In the genomic region with DNA sequence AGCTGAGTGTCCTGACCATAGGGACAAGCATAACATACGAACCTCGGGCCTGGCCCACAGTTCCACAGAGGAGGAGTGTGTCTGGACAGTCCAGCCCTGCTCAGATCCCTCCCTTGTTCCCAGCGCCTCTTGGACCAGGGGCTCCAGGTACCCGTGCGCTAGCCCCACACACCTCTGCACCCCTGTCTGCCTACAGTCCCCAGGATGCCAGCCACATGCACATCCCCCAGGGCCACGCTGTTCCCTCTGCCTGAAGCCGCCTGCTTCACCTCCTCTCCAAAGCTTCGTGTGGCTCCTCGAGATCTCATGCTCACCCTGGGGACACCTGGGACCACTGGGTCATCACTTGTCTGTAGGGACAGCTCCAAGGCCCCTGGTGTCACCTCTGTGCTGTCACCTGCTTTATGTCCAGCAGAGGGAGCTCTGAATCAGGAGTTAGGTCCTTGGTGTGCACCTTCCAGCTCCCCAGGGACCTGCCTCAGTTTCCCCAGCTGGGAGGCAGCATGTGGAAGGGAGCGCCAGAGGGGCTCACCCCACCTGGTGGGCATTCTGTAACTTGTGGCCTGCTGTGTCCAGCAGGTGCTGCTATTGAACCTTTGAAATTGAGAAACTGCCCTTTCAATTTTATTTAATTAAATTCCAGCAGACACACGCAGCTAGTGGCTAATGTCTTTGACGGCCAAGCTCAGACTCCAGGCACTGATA, we compare ENCODE assay signal across 9 cellular contexts. TPM values are rescaled to one million over a fixed set of nuclear protein-coding genes. Genes with fewer than 3 reads are reported as not detected.
DNase-seq lines count a peak whose midpoint lies in the region; ATAC-seq, FAIRE-seq and TF ChIP-seq lines count a peak whose summit lies in the region.
"Had no signal": no experiment of that assay in that cellular context is flagged by ENCODE, and none has a peak within 500 bp of the region (broad histone marks: within the 10 kb centered on the region; RNA-seq: fewer than 3 reads in every experiment).

No MANE protein-coding gene starts in this region.

- H3K27ac Mint-ChIP-seq in WTC11: no peak overlapping the region

- DNase-seq in D721Med (ENCODE audit: insufficient read length, low spot score) (peak; percentile 45), WTC11 (ENCODE audit: low spot score) (peak; percentile 81), choroid plexus epithelial cell (ENCODE audit: low read depth) (peak; percentile 50), midbrain (lab: John Stamatoyannopoulos, UW) (peak; percentile 9), upper lobe of right lung (no peak), kidney glomerular epithelial cell (lab: John Stamatoyannopoulos, UW) (no peak), putamen (ENCODE audit: low spot score) (no peak)

- peaks cover 10% of the 10 kb centered on the region for H3K27me3 ChIP-seq in upper lobe of right lung

- ATAC-seq in WTC11 (peak; percentile 71), upper lobe of right lung (peak; percentile 55)

- no peak overlapping the region for H3K27ac ChIP-seq in upper lobe of right lung
- H3K27ac ChIP-seq: SJSA1 had no signal

- TF ChIP-seq CTCF in D721Med (IDR thresholded peaks at IDR 0.05; ENCODE audit: insufficient read depth, missing control alignments): peak; percentile 52
- peak; percentile 81 for TF ChIP-seq CTCF in WTC11 (IDR thresholded peaks at IDR 0.05)
- TF ChIP-seq CTCF in choroid plexus epithelial cell (conservative IDR thresholded peaks at IDR 0.05; ENCODE audit: low read depth, low read length): peak; percentile 86
- peak; percentile 71 for TF ChIP-seq CTCF in upper lobe of right lung (IDR thresholded peaks at IDR 0.05)

- TF ChIP-seq EP300 in Ishikawa (IDR thresholded peaks at IDR 0.05; ENCODE audit: borderline replicate concordance): no peak

- no peaks in the 10 kb centered on the region for H3K36me3 ChIP-seq in upper lobe of right lung
- H3K36me3 ChIP-seq: SJSA1 had no signal

- intact Hi-C loops in upper lobe of right lung (cut with DNase I): no loop called here

- H3K4me1 ChIP-seq in upper lobe of right lung: no peaks in the 10 kb centered on the region

- H3K4me3 Mint-ChIP-seq in WTC11: no peak overlapping the region

- no peak for FAIRE-seq in D721Med (lab: Jason Lieb, UNC)

- H3K36me3 Mint-ChIP-seq in WTC11: no peaks in the 10 kb centered on the region

- POLR2A ChIA-PET in WTC11 (lab: Charles Lee): interaction anchor here (0.7 to 1.9 kb wide), 2 partner anchors 8 to 30 kb away, joined by 3 to 4 read pairs; no protein-coding TSS in a partner anchor

- peaks cover 4% of the 10 kb centered on the region; the same call in 1 of the 2 replicates for H3K27me3 Mint-ChIP-seq in WTC11 (ENCODE audit: low read depth)

- no peak overlapping the region for H3K4me3 ChIP-seq in choroid plexus epithelial cell (ENCODE audit: low read depth, low read length)
- no peak overlapping the region for H3K4me3 ChIP-seq in upper lobe of right lung
- H3K4me3 ChIP-seq: SJSA1 had no signal

- TF ChIP-seq RAD21 in Ishikawa (IDR thresholded peaks at IDR 0.05; ENCODE audit: low read depth): peak; percentile 88

- H3K4me1 Mint-ChIP-seq in WTC11: no peaks in the 10 kb centered on the region; the same call in 1 of the 2 replicates

- CTCF ChIA-PET in WTC11 (lab: Charles Lee): interaction anchor here (0.5 to 4.8 kb wide), 81 partner anchors 8 to 671 kb away, joined by 3 to 173 read pairs (median 5); a partner anchor contains a TSS

- no peaks in the 10 kb centered on the region for H3K9me3 Mint-ChIP-seq in WTC11

- no peaks in the 10 kb centered on the region for H3K9me3 ChIP-seq in upper lobe of right lung
- H3K9me3 ChIP-seq: SJSA1 had no signal

TF ChIP-seq in Ishikawa, 13 proteins besides CTCF, POLR2A, EP300 and RAD21:
- TF ChIP-seq TAF1 (IDR thresholded peaks at IDR 0.05; ENCODE audit: low read depth): no peak
- TF ChIP-seq, protein P1, sequence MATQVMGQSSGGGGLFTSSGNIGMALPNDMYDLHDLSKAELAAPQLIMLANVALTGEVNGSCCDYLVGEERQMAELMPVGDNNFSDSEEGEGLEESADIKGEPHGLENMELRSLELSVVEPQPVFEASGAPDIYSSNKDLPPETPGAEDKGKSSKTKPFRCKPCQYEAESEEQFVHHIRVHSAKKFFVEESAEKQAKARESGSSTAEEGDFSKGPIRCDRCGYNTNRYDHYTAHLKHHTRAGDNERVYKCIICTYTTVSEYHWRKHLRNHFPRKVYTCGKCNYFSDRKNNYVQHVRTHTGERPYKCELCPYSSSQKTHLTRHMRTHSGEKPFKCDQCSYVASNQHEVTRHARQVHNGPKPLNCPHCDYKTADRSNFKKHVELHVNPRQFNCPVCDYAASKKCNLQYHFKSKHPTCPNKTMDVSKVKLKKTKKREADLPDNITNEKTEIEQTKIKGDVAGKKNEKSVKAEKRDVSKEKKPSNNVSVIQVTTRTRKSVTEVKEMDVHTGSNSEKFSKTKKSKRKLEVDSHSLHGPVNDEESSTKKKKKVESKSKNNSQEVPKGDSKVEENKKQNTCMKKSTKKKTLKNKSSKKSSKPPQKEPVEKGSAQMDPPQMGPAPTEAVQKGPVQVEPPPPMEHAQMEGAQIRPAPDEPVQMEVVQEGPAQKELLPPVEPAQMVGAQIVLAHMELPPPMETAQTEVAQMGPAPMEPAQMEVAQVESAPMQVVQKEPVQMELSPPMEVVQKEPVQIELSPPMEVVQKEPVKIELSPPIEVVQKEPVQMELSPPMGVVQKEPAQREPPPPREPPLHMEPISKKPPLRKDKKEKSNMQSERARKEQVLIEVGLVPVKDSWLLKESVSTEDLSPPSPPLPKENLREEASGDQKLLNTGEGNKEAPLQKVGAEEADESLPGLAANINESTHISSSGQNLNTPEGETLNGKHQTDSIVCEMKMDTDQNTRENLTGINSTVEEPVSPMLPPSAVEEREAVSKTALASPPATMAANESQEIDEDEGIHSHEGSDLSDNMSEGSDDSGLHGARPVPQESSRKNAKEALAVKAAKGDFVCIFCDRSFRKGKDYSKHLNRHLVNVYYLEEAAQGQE (IDR thresholded peaks at IDR 0.05; ENCODE audit: low read depth): peak; percentile 44; the same call in 1 of the 2 replicates
TF ChIP-seq in Ishikawa: peak in this region for 1.

TF ChIP-seq in WTC11, 78 proteins besides CTCF, POLR2A, EP300 and RAD21:
- TF ChIP-seq ZNF423 (CRISPR knock-in tag; IDR thresholded peaks at IDR 0.05): peak; percentile 65
- TF ChIP-seq, protein P2, sequence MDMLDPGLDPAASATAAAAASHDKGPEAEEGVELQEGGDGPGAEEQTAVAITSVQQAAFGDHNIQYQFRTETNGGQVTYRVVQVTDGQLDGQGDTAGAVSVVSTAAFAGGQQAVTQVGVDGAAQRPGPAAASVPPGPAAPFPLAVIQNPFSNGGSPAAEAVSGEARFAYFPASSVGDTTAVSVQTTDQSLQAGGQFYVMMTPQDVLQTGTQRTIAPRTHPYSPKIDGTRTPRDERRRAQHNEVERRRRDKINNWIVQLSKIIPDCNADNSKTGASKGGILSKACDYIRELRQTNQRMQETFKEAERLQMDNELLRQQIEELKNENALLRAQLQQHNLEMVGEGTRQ (CRISPR knock-in tag; IDR thresholded peaks at IDR 0.05): 0 out of 2 replicates have a peak, but pooled peaks have one; percentile 10
- TF ChIP-seq, protein P3, sequence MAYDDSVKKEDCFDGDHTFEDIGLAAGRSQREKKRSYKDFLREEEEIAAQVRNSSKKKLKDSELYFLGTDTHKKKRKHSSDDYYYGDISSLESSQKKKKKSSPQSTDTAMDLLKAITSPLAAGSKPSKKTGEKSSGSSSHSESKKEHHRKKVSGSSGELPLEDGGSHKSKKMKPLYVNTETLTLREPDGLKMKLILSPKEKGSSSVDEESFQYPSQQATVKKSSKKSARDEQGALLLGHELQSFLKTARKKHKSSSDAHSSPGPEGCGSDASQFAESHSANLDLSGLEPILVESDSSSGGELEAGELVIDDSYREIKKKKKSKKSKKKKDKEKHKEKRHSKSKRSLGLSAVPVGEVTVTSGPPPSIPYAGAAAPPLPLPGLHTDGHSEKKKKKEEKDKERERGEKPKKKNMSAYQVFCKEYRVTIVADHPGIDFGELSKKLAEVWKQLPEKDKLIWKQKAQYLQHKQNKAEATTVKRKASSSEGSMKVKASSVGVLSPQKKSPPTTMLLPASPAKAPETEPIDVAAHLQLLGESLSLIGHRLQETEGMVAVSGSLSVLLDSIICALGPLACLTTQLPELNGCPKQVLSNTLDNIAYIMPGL (CRISPR knock-in tag; IDR thresholded peaks at IDR 0.05): no peak
- TF ChIP-seq NFE2L1 (CRISPR knock-in tag; IDR thresholded peaks at IDR 0.05): no peak
TF ChIP-seq in WTC11: peak in this region for 2.

RNA-seq across cellular contexts. Expression of a gene that starts 7.3 kb away (rescaled TPM):
- total RNA-seq in WTC11 (2021) (50.2 to 61.3 TPM (median 51.3 TPM) in 3 replicates), upper lobe of right lung (36.9 TPM)

RNA-seq across cellular contexts. Expression of a gene that starts 12.4 kb away (rescaled TPM):
- total RNA-seq in WTC11 (2021) (0.17 to 0.23 TPM in 2 of 3 replicates, not detected in the other), upper lobe of right lung (15.5 TPM)
- total RNA-seq: SJSA1 had no signal

RNA-seq across cellular contexts. Expression of a gene that starts 31.0 kb away (rescaled TPM):
- 7.2 to 11.0 TPM (median 9.6 TPM) in 3 replicates for total RNA-seq in WTC11 (2021)
- not detected for total RNA-seq in upper lobe of right lung
- total RNA-seq: SJSA1 had no signal

RNA-seq across cellular contexts. Expression of a gene that starts 49.3 kb away (rescaled TPM):
- total RNA-seq in WTC11 (2021): 115 to 207 TPM (median 121 TPM) in 3 replicates
- total RNA-seq in upper lobe of right lung: 67.0 TPM

Comparison
In these comparisons a context has a peak if more than half of its experiments do, and no peak if none do; other contexts are left out.
1. DNase-seq: peak in D721Med (single experiment), WTC11 (single experiment), choroid plexus epithelial cell (single experiment) and midbrain (single experiment); none in upper lobe of right lung (single experiment), kidney glomerular epithelial cell (single experiment) and putamen (single experiment).
2. RNA of a gene that starts 12.4 kb away (total RNA-seq): 15.5 TPM in upper lobe of right lung (single experiment); 0.17 to 0.23 TPM in WTC11; every median in the first group is over 10 times any median in the second.
3. Peak in every context shown above with its lines, with median percentiles within 50 percentile points of each other: CTCF ChIP-seq.